8 cellular contexts compared by ENCODE assay signal in genomic region chr16:1942810-1943726, GRCh38. TPM values are rescaled to one million over a fixed set of nuclear protein-coding genes. Genes with fewer than 3 reads are reported as not detected.
DNase-seq lines count a peak whose midpoint lies in the region; ATAC-seq, FAIRE-seq and TF ChIP-seq lines count a peak whose summit lies in the region.

TSS of gene MSRB1 (minus strand) at chr16:1943199. CDS start at chr16:1943156, 43 bp downstream.

- DNase-seq in ACHN (peak; percentile 100), NCI-H2227 treated with DMSO at 0.1 percent for 48 hours (lab: John Stamatoyannopoulos, UW) (peak; percentile 99), bronchial epithelial cell (ENCODE audit: low read depth) (peak; percentile 89), iPS-NIHi7 (ENCODE audit: extremely low spot score) (peak; percentile 100), smooth muscle cell of the brain vasculature (ENCODE audit: low read depth, low spot score) (peak; percentile 96)

- no peak for FAIRE-seq in bronchial epithelial cell (lab: Jason Lieb, UNC)

- ATAC-seq in GM18907 (IDR thresholded peaks at IDR 0.05; ENCODE audit: unreplicated experiment) (peak; percentile 87), HG03159 (IDR thresholded peaks at IDR 0.05; ENCODE audit: unreplicated experiment) (peak; percentile 88)

- in situ Hi-C loops in ACHN (cut with HindIII; ENCODE audit: low pct_ligation_motif_present, low pct_unique_long_range_greater_than_20kb, low sequenced_read_pairs): no loop called here

- no peak for TF ChIP-seq CTCF in WI38 (IDR thresholded peaks at IDR 0.05; ENCODE audit: low read depth, low read length)
- TF ChIP-seq CTCF in bronchial epithelial cell (IDR thresholded peaks at IDR 0.05; ENCODE audit: insufficient read depth, low read length, severe bottlenecking): no peak

- H3K27me3 ChIP-seq in bronchial epithelial cell (ENCODE audit: control insufficient read depth, insufficient read depth, low read length): no peaks in the 10 kb centered on the region

- H3K4me3 ChIP-seq in WI38 (ENCODE audit: low read depth, low read length): peak within 1 kb of the TSS; percentile 74
- peak within 1 kb of the TSS; percentile 67 for H3K4me3 ChIP-seq in bronchial epithelial cell (ENCODE audit: low read depth, low read length)

- H3K36me3 ChIP-seq in bronchial epithelial cell (ENCODE audit: control insufficient read depth, insufficient read depth, low read length): peaks cover 14% of the 10 kb centered on the region

RNA-seq across cellular contexts. Expression of gene MSRB1, which starts in this region (rescaled TPM):
- 2.9 and 6.0 TPM in 2 replicates for total RNA-seq in bronchial epithelial cell

Comparison
In these comparisons a context has a peak if more than half of its experiments do, and no peak if none do; other contexts are left out.
1. Peak in every context shown above with its lines: DNase-seq, ATAC-seq and H3K4me3 ChIP-seq.